In the genomic region with DNA sequence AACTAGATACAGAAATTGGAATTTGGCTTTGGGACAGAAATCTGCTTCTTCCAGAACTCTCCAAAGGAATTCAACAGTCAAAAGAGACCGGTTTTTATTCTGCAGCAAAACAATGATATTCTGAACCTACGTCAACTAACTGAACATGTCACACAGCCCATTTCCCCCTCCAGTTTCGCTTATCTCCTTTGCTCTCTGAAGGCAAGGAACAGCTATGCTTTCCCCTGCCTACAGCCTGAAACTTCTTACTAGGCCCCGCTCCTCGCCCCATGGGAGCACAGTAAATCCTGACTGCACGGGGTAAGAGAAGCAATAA, we compare ENCODE assay signal across 8 cellular contexts. TPM values are rescaled to one million over a fixed set of nuclear protein-coding genes. Genes with fewer than 3 reads are reported as not detected.
DNase-seq lines count a peak whose midpoint lies in the region; ATAC-seq, FAIRE-seq and TF ChIP-seq lines count a peak whose summit lies in the region.

No MANE protein-coding gene starts in this region.

- H3K36me3 ChIP-seq in ascending aorta: peaks cover 0 to 8% of the 10 kb centered on the region in 2 donors

- H3K27ac Mint-ChIP-seq in CD14-positive monocyte (peak overlapping the region; percentile 82 to 98 (median 90)), memory B cell (peak overlapping the region; percentile 95)

- peaks cover 0 to 13% of the 10 kb centered on the region in 2 donors for H3K4me1 ChIP-seq in ascending aorta

- intact Hi-C loops in CD14-positive monocyte (cut with micrococcal nuclease) (loop anchor here in 1 of 2 donors (5.0 kb wide), 1 partner anchor 93 kb away; the partner anchor contains the start of gene RFESD), ascending aorta (cut with DNase I) (loop anchor here (10.0 kb wide), 3 partner anchors 91 to 1631 kb away; partner anchors contain the start of genes RFESD, RHOBTB3 and RIOK2)

- ATAC-seq in GM19468 (IDR thresholded peaks at IDR 0.05; ENCODE audit: extremely low read depth, unreplicated experiment): peak; percentile 12
- ATAC-seq in HG03571 (IDR thresholded peaks at IDR 0.05; ENCODE audit: unreplicated experiment): peak; percentile 22
- ATAC-seq in memory B cell (ENCODE audit: low read depth): peak; percentile 48

- FAIRE-seq in GM19239 (lab: Jason Lieb, UNC): no peak

- H3K4me1 Mint-ChIP-seq in CD14-positive monocyte (peaks cover 29% of the 10 kb centered on the region), memory B cell (peaks cover 27% of the 10 kb centered on the region)

- H3K27ac ChIP-seq in ascending aorta: peak overlapping the region; percentile 48 to 84

- DNase-seq in CD14-positive monocyte (ENCODE audit: low spot score) (peak; percentile 41), ascending aorta (ENCODE audit: low spot score in 2 of 2) (no peak), memory B cell (ENCODE audit: low spot score in 2 of 2) (no peak), kidney glomerular epithelial cell (lab: John Stamatoyannopoulos, UW) (no peak), NCI-H82 (lab: John Stamatoyannopoulos, UW) (no peak), GM19239 (ENCODE audit: insufficient read length, low spot score) (no peak)

- H3K9me3 ChIP-seq in ascending aorta: no peaks in the 10 kb centered on the region

- no peaks in the 10 kb centered on the region for H3K9me3 Mint-ChIP-seq in CD14-positive monocyte
- H3K9me3 Mint-ChIP-seq in memory B cell: no peaks in the 10 kb centered on the region

- H3K4me3 Mint-ChIP-seq in CD14-positive monocyte (peak overlapping the region; percentile 92 to 96), memory B cell (peak overlapping the region; percentile 100)

- H3K27me3 Mint-ChIP-seq in CD14-positive monocyte (ENCODE audit: low read depth in 3 of 3) (no peaks in the 10 kb centered on the region), memory B cell (no peaks in the 10 kb centered on the region)

- peak overlapping the region; percentile 79 to 87 for H3K4me3 ChIP-seq in ascending aorta

- no peaks in the 10 kb centered on the region for H3K27me3 ChIP-seq in ascending aorta

- TF ChIP-seq CTCF in CD14-positive monocyte (IDR thresholded peaks at IDR 0.05) (no peak), ascending aorta (IDR thresholded peaks at IDR 0.05) (no peak)

- peaks cover 14 to 21% of the 10 kb centered on the region in 2 donors for H3K36me3 Mint-ChIP-seq in CD14-positive monocyte
- peaks cover 9% of the 10 kb centered on the region for H3K36me3 Mint-ChIP-seq in memory B cell

RNA-seq across cellular contexts. Expression of gene SKIC3, which starts 0.5 kb away (rescaled TPM):
- polyA plus RNA-seq in CD14-positive monocyte: 10 to 100 TPM; 13.7 to 24.6 TPM
- total RNA-seq in ascending aorta: 12.7 TPM

RNA-seq across cellular contexts. Expression of gene ARSK, which starts 0.6 kb away (rescaled TPM):
- 1 to 10 TPM; 1.3 TPM for polyA plus RNA-seq in CD14-positive monocyte
- total RNA-seq in ascending aorta: 3.6 TPM
